In genomic region chr13:67769063-67769986, GRCh38 we compare ENCODE assay signal across 23 cellular contexts.
"Had no signal": no experiment of that assay in that cellular context is flagged by ENCODE, and none has a peak within 500 bp of the region (broad histone marks: within the 10 kb centered on the region; RNA-seq: fewer than 3 reads in every experiment).

No MANE protein-coding gene starts in this region.

- DNase-seq: activated B cell treated with CpG ODN at 0.5 μM for 24 hours; activated CD4-positive, alpha-beta T cell treated with anti-CD3 and anti-CD28 coated beads for 36 hours; activated CD4-positive, alpha-beta T cell treated with anti-CD3 and anti-CD28 coated beads, Interleukin-2, amount 50 U/mL, for 4 hours; activated CD8-positive, alpha-beta memory T cell treated with anti-CD3 and anti-CD28 coated beads, Interleukin-2, amount 50 U/mL, for 48 hours; activated effector memory CD4-positive, alpha-beta T cell treated with Interleukin-2 at 50 U/mL for 16 hours; activated naive CD4-positive, alpha-beta T cell treated with anti-CD3 and anti-CD28 coated beads, Interleukin-2, amount 10 ng/mL, durations not matched to agents 7 days and 5 days; activated naive CD8-positive, alpha-beta T cell treated with anti-CD3 and anti-CD28 coated beads, Interleukin-2, amount 50 U/mL, for 24 hours; activated T-cell treated with anti-CD3 and anti-CD28 coated beads, Interleukin-2, amount 50 U/mL, for 72 hours; esophagus squamous epithelium; gastrocnemius medialis; hippocampal formation; left ventricle myocardium superior; mammary epithelial cell; naive thymus-derived CD8-positive, alpha-beta T cell; retina; sigmoid colon; stimulated activated CD4-positive, alpha-beta T cell treated with anti-CD3 and anti-CD28 coated beads, Interleukin-15, amount 100 ng/mL, for 24 hours; T-helper 9 cell; trophoblast cell had no signal

- ATAC-seq: activated CD4-positive, alpha-beta T cell treated with anti-CD3 and anti-CD28 coated beads for 36 hours; activated naive CD8-positive, alpha-beta T cell treated with anti-CD3 and anti-CD28 coated beads, Interleukin-2, amount 50 U/mL, for 24 hours; activated T-cell treated with anti-CD3 and anti-CD28 coated beads, Interleukin-2, amount 50 U/mL, for 72 hours; gastrocnemius medialis; left ventricle myocardium superior; naive thymus-derived CD8-positive, alpha-beta T cell; stimulated activated memory B cell treated with anti-CD40 and anti-IgM and Interleukin-4, amounts not matched to agents 10 μg/mL and 1 μg/mL and 100 μg/mL, for 72 hours had no signal

- H3K9ac ChIP-seq: neural progenitor cell had no signal

- H3K9me3 ChIP-seq: gastrocnemius medialis, sigmoid colon had no signal

- H3K27me3 ChIP-seq: esophagus squamous epithelium, gastrocnemius medialis, neural progenitor cell, sigmoid colon had no signal

- H3K36me3 ChIP-seq: esophagus squamous epithelium, gastrocnemius medialis, neural progenitor cell, sigmoid colon had no signal

- H3K4me1 ChIP-seq: esophagus squamous epithelium, gastrocnemius medialis, neural progenitor cell, sigmoid colon had no signal

- H2AFZ ChIP-seq: neural progenitor cell had no signal

- H3K4me2 ChIP-seq: neural progenitor cell, smooth muscle cell had no signal

- H3K27ac ChIP-seq: coronary artery, esophagus squamous epithelium, gastrocnemius medialis, neural progenitor cell, sigmoid colon had no signal

- H3K4me3 ChIP-seq: coronary artery, esophagus squamous epithelium, gastrocnemius medialis, neural progenitor cell, sigmoid colon, smooth muscle cell had no signal
